ENCODE assay signal across 8 cellular contexts in genomic region chr1:212566522-212567479, GRCh38. TPM values are rescaled to one million over a fixed set of nuclear protein-coding genes. Genes with fewer than 3 reads are reported as not detected.
DNase-seq lines count a peak whose midpoint lies in the region; ATAC-seq and TF ChIP-seq lines count a peak whose summit lies in the region.

No MANE protein-coding gene starts in this region.

- TF ChIP-seq CTCF in Peyer's patch (IDR thresholded peaks at IDR 0.05) (peak in 3 of 6 experiments; percentile 17 to 27 (median 21)), retinal pigment epithelial cell (conservative IDR thresholded peaks at IDR 0.05; ENCODE audit: low read depth, low read length) (no peak)

- intact Hi-C loops in head of caudate nucleus (cut with DNase I) = loop anchor here (2.0 kb wide), 1 partner anchor 44 kb away; no protein-coding TSS in a partner anchor

- H3K27ac ChIP-seq in Peyer's patch = peak overlapping the region; percentile 39 to 66 (median 57)

- peak; percentile 71 for DNase-seq in DMS79 treated with DMSO at 0.1 percent for 48 hours (lab: John Stamatoyannopoulos, UW)
- peak; percentile 16 for DNase-seq in HuH-7.5 (ENCODE audit: low spot score)
- DNase-seq in Peyer's patch = peak in 2 of 3 donors; percentile 57 to 71
- DNase-seq in activated naive CD4-positive, alpha-beta T cell treated with Interleukin-2 at 50 U/mL for 16 hours = peak; percentile 70
- peak in 28 of 42 donors; percentile 17 to 80 (median 44) for DNase-seq in head of caudate nucleus
- DNase-seq in retinal pigment epithelial cell (ENCODE audit: low read depth) = peak; percentile 66
- DNase-seq in HuH-7 (ENCODE audit: low spot score) = no peak

- H3K4me1 ChIP-seq in Peyer's patch = peaks cover 0 to 6% (median 0%) of the 10 kb centered on the region in 4 donors

- no peaks in the 10 kb centered on the region for H3K27me3 ChIP-seq in Peyer's patch

- no peaks in the 10 kb centered on the region for H3K9me3 ChIP-seq in Peyer's patch

- ATAC-seq in GM21515 (IDR thresholded peaks at IDR 0.05; ENCODE audit: unreplicated experiment) = peak; percentile 96

- no peaks in the 10 kb centered on the region for H3K36me3 ChIP-seq in Peyer's patch

- H3K4me3 ChIP-seq in Peyer's patch (peak overlapping the region; percentile 41 to 53 (median 48)), retinal pigment epithelial cell (ENCODE audit: low read length) (peak overlapping the region; percentile 58)

- TF ChIP-seq POLR2A in Peyer's patch (IDR thresholded peaks at IDR 0.05) = peak in 1 of 2 donors; percentile 39

RNA-seq across cellular contexts. Expression of gene ATF3, which starts 41.8 kb away (rescaled TPM):
- 10 to 100 TPM in 3 of 4 donors, 1 to 10 TPM in 1; 10.0 to 38.0 (median 17.2) TPM for total RNA-seq in Peyer's patch
